Comparison of ENCODE assay signal across 8 cellular contexts in genomic region chr12:70719672-70720420, GRCh38.
A peak's percentile ranks its signal among the peaks of the same experiment; 100 is the strongest.
DNase-seq lines count a peak whose midpoint lies in the region; ATAC-seq and TF ChIP-seq lines count a peak whose summit lies in the region.

No MANE protein-coding gene starts in this region.

- POLR2A ChIA-PET in activated naive CD8-positive, alpha-beta T cell treated with anti-CD3 and anti-CD28 coated beads, Interleukin-2, amount 10 ng/mL, durations not matched to agents 7 days and 5 days (lab: Charles Lee): no interaction called here

- ATAC-seq in HG02623 (IDR thresholded peaks at IDR 0.05; ENCODE audit: unreplicated experiment): peak; percentile 53
- peak; percentile 56 for ATAC-seq in activated naive CD8-positive, alpha-beta T cell treated with anti-CD3 and anti-CD28 coated beads, Interleukin-2, amount 10 ng/mL, durations not matched to agents 7 days and 5 days (ENCODE audit: low read depth)
- no peak for ATAC-seq in HG03139 (IDR thresholded peaks at IDR 0.05; ENCODE audit: unreplicated experiment)

- H3K27ac ChIP-seq in right atrium auricular region: peak overlapping the region; percentile 25 to 34

- H3K4me3 ChIP-seq in right atrium auricular region: peak overlapping the region in 1 of 2 donors; percentile 30

- H3K4me3 Mint-ChIP-seq in activated naive CD8-positive, alpha-beta T cell treated with anti-CD3 and anti-CD28 coated beads, Interleukin-2, amount 10 ng/mL, durations not matched to agents 7 days and 5 days: peak overlapping the region; percentile 39

- H3K9me3 Mint-ChIP-seq in activated naive CD8-positive, alpha-beta T cell treated with anti-CD3 and anti-CD28 coated beads, Interleukin-2, amount 10 ng/mL, durations not matched to agents 7 days and 5 days: no peaks in the 10 kb centered on the region

- H3K27ac Mint-ChIP-seq in activated naive CD8-positive, alpha-beta T cell treated with anti-CD3 and anti-CD28 coated beads, Interleukin-2, amount 10 ng/mL, durations not matched to agents 7 days and 5 days: no peak overlapping the region

- H3K36me3 Mint-ChIP-seq in activated naive CD8-positive, alpha-beta T cell treated with anti-CD3 and anti-CD28 coated beads, Interleukin-2, amount 10 ng/mL, durations not matched to agents 7 days and 5 days: no peaks in the 10 kb centered on the region

- no peaks in the 10 kb centered on the region for H3K27me3 ChIP-seq in right atrium auricular region

- no peaks in the 10 kb centered on the region for H3K9me3 ChIP-seq in right atrium auricular region

- peaks cover 2% of the 10 kb centered on the region for H3K4me1 Mint-ChIP-seq in activated naive CD8-positive, alpha-beta T cell treated with anti-CD3 and anti-CD28 coated beads, Interleukin-2, amount 10 ng/mL, durations not matched to agents 7 days and 5 days

- H3K27me3 Mint-ChIP-seq in activated naive CD8-positive, alpha-beta T cell treated with anti-CD3 and anti-CD28 coated beads, Interleukin-2, amount 10 ng/mL, durations not matched to agents 7 days and 5 days: peaks cover 22% of the 10 kb centered on the region

- no peaks in the 10 kb centered on the region for H3K4me1 ChIP-seq in right atrium auricular region

- no peaks in the 10 kb centered on the region for H3K36me3 ChIP-seq in right atrium auricular region

- peak; percentile 72 to 92 for TF ChIP-seq CTCF in right atrium auricular region (IDR thresholded peaks at IDR 0.05)

- DNase-seq in DMS 273 (lab: John Stamatoyannopoulos, UW; ENCODE audit: unreplicated experiment) (peak; percentile 51), DMS 273 treated with DMSO at 0.1 percent for 48 hours (lab: John Stamatoyannopoulos, UW) (no peak), NCI-H748 treated with DMSO at 0.1 percent for 48 hours (lab: John Stamatoyannopoulos, UW) (peak; percentile 54), right atrium auricular region (ENCODE audit: low spot score) (no peak), pulmonary artery endothelial cell (ENCODE audit: low read depth, low spot score) (peak; percentile 41)
- DNase-seq in activated naive CD8-positive, alpha-beta T cell treated with anti-CD3 and anti-CD28 coated beads, Interleukin-2, amount 10 ng/mL, durations not matched to agents 7 days and 5 days: peak; percentile 55

Comparison
In these comparisons a context has a peak if more than half of its experiments do, and no peak if none do; other contexts are left out.
1. DNase-seq: peak in DMS 273 (single experiment), NCI-H748 treated with DMSO at 0.1 percent for 48 hours (single experiment), activated naive CD8-positive, alpha-beta T cell treated with anti-CD3 and anti-CD28 coated beads, Interleukin-2, amount 10 ng/mL, durations not matched to agents 7 days and 5 days (single experiment) and pulmonary artery endothelial cell (single experiment); none in DMS 273 treated with DMSO at 0.1 percent for 48 hours (single experiment) and right atrium auricular region (single experiment).